In the genomic region with DNA sequence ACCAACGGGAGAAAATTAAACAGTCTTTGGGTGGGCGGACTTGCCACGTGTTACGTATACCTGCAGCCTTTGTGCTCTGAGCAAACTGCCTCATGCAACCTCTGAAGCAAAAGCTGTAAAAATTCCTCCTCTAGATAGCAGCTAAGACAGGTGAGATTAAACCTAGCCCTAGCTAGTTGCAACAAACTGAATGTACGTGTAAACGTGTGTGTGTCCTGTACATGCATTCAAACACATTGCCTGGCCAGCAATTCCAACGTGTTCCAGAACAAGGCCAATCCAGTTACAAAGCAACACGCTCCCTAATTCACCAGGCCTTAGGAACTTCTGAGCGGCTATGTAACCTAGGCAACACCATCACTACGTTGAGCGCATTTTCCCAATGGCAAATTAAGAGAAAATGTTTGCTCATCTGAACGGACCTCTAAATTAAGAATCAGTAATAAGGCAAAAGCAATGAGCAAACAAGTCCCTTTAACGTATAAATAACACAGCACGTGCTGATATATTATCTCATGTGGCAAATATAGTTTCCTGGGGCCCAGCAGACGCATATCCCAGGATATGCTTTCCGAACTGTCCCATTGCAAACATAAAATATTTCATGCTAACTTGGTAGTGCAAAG, we compare ENCODE assay signal across 8 cellular contexts. TPM values are rescaled to one million over a fixed set of nuclear protein-coding genes. Genes with fewer than 3 reads are reported as not detected.
DNase-seq lines count a peak whose midpoint lies in the region; ATAC-seq and TF ChIP-seq lines count a peak whose summit lies in the region.

No MANE protein-coding gene starts in this region.

- DNase-seq in activated CD8-positive, alpha-beta memory T cell treated with anti-CD3 and anti-CD28 coated beads, Interleukin-2, amount 10 ng/mL, durations not matched to agents 7 days and 5 days, result no peak
- DNase-seq in activated CD8-positive, alpha-beta memory T cell treated with anti-CD3 and anti-CD28 coated beads, Interleukin-2, amount 50 U/mL, for 4 hours, result no peak
- DNase-seq in RPMI8226, result peak; percentile 21
- DNase-seq in colonic mucosa, result peak; percentile 46
- DNase-seq in left lung, result no peak
- DNase-seq in stomach, result no peak
- DNase-seq in GM10266 (ENCODE audit: extremely low spot score), result no peak

- H3K4me1 ChIP-seq in colonic mucosa, result no peaks in the 10 kb centered on the region
- peaks cover 0 to 22% of the 10 kb centered on the region in 2 donors for H3K4me1 ChIP-seq in left lung
- H3K4me1 ChIP-seq in stomach, result peaks cover 10 to 30% (median 18%) of the 10 kb centered on the region in 4 donors

- WGBS in stomach, 5 donors, result 3 to 9% (median 7%) methylated on average over 16 of the region's 16 CpGs

- TF ChIP-seq CTCF in colonic mucosa (IDR thresholded peaks at IDR 0.05) (no peak), left lung (IDR thresholded peaks at IDR 0.05) (no peak), stomach (IDR thresholded peaks at IDR 0.05) (no peak), GM10266 (IDR thresholded peaks at IDR 0.05; ENCODE audit: control insufficient read depth, insufficient read depth, low read depth, missing control alignments) (no peak)

- H3K9me3 Mint-ChIP-seq in activated CD8-positive, alpha-beta memory T cell treated with anti-CD3 and anti-CD28 coated beads, Interleukin-2, amount 10 ng/mL, durations not matched to agents 7 days and 5 days (ENCODE audit: low read depth), result no peaks in the 10 kb centered on the region

- H3K4me3 Mint-ChIP-seq in activated CD8-positive, alpha-beta memory T cell treated with anti-CD3 and anti-CD28 coated beads, Interleukin-2, amount 10 ng/mL, durations not matched to agents 7 days and 5 days, result peak overlapping the region; percentile 88

- no peak for TF ChIP-seq POLR2A in stomach (IDR thresholded peaks at IDR 0.05)

- H3K4me1 Mint-ChIP-seq in activated CD8-positive, alpha-beta memory T cell treated with anti-CD3 and anti-CD28 coated beads, Interleukin-2, amount 10 ng/mL, durations not matched to agents 7 days and 5 days, result peaks cover 57% of the 10 kb centered on the region

- intact Hi-C loops in colonic mucosa (cut with DNase I) (loop anchor here (10.0 kb wide), 2 partner anchors 452 to 482 kb away; no protein-coding TSS in a partner anchor), left lung (cut with DNase I) (no loop called here), stomach (cut with DNase I; ENCODE audit: low total_unique reads) (loop anchor here (10.0 kb wide), 2 partner anchors 452 to 482 kb away; no protein-coding TSS in a partner anchor)

- H3K27ac Mint-ChIP-seq in activated CD8-positive, alpha-beta memory T cell treated with anti-CD3 and anti-CD28 coated beads, Interleukin-2, amount 10 ng/mL, durations not matched to agents 7 days and 5 days, result peak overlapping the region; percentile 98

- H3K4me3 ChIP-seq in colonic mucosa (peak overlapping the region; percentile 89), left lung (peak overlapping the region; percentile 50 to 93), stomach (peak overlapping the region; percentile 68 to 93 (median 82))

- CTCF ChIA-PET in activated CD8-positive, alpha-beta memory T cell treated with anti-CD3 and anti-CD28 coated beads, Interleukin-2, amount 10 ng/mL, durations not matched to agents 7 days and 5 days (lab: Charles Lee), result interaction anchor here (0.6 to 0.9 kb wide), 3 partner anchors 14 to 52 kb away, joined by 3 to 4 read pairs (median 3); partner anchors contain the start of gene FNIP2

- no peaks in the 10 kb centered on the region for H3K27me3 ChIP-seq in colonic mucosa
- H3K27me3 ChIP-seq in left lung, result no peaks in the 10 kb centered on the region
- H3K27me3 ChIP-seq in stomach, result no peaks in the 10 kb centered on the region

- TF ChIP-seq EP300 in stomach (IDR thresholded peaks at IDR 0.05), result no peak

- H3K9ac ChIP-seq in colonic mucosa (ENCODE audit: low read depth in 2 of 2, low read length in 2 of 2), result peak overlapping the region; percentile 74 to 97

- no peaks in the 10 kb centered on the region for H3K27me3 Mint-ChIP-seq in activated CD8-positive, alpha-beta memory T cell treated with anti-CD3 and anti-CD28 coated beads, Interleukin-2, amount 10 ng/mL, durations not matched to agents 7 days and 5 days

- H3K9me3 ChIP-seq in colonic mucosa (no peaks in the 10 kb centered on the region), left lung (no peaks in the 10 kb centered on the region), stomach (no peaks in the 10 kb centered on the region)

- H3K27ac ChIP-seq in colonic mucosa, result peak overlapping the region; percentile 92
- peak overlapping the region; percentile 91 to 97 for H3K27ac ChIP-seq in left lung
- H3K27ac ChIP-seq in stomach, result peak overlapping the region; percentile 88 to 95 (median 93)

- H3K36me3 ChIP-seq in colonic mucosa (no peaks in the 10 kb centered on the region), left lung (peaks cover 0 to 36% of the 10 kb centered on the region in 2 donors), stomach (peaks cover 15 to 38% (median 34%) of the 10 kb centered on the region in 4 donors)

- H3K36me3 Mint-ChIP-seq in activated CD8-positive, alpha-beta memory T cell treated with anti-CD3 and anti-CD28 coated beads, Interleukin-2, amount 10 ng/mL, durations not matched to agents 7 days and 5 days, result peaks cover 41% of the 10 kb centered on the region

- peak; percentile 1 for ATAC-seq in activated CD8-positive, alpha-beta memory T cell treated with anti-CD3 and anti-CD28 coated beads, Interleukin-2, amount 10 ng/mL, durations not matched to agents 7 days and 5 days
- ATAC-seq in HG03045 (IDR thresholded peaks at IDR 0.05; ENCODE audit: unreplicated experiment) (peak; percentile 15), left lung (peak; percentile 73)

RNA-seq across cellular contexts. Expression of gene PPID, which starts 0.8 kb away (rescaled TPM):
- total RNA-seq in activated CD8-positive, alpha-beta memory T cell treated with anti-CD3 and anti-CD28 coated beads, Interleukin-2, amount 10 ng/mL, durations not matched to agents 7 days and 5 days, result 10 to 100 TPM; 39.4 to 43.9 TPM
- total RNA-seq in colonic mucosa (10 to 100 TPM; 20.3 to 48.5 TPM), left lung (10 to 100 TPM; 24.2 to 24.3 TPM), stomach (10 to 100 TPM in 4 of 5 donors, 1 to 10 TPM in 1; 1.2 to 98.5 (median 12.9) TPM)
- polyA plus RNA-seq in stomach, result 10 to 100 TPM; 18.3 to 22.1 (median 20.9) TPM

RNA-seq across cellular contexts. Expression of gene FNIP2, which starts 46.4 kb away (rescaled TPM):
- total RNA-seq in activated CD8-positive, alpha-beta memory T cell treated with anti-CD3 and anti-CD28 coated beads, Interleukin-2, amount 10 ng/mL, durations not matched to agents 7 days and 5 days, result 10 to 100 TPM; 12.3 to 17.1 TPM
- total RNA-seq in colonic mucosa, result 10 to 100 TPM; 56.2 to 89.6 TPM
- 10 to 100 TPM; 56.6 to 71.2 TPM for total RNA-seq in left lung
- 100 to 1,000 TPM in 1 of 5 donors, 10 to 100 TPM in 4; 28.7 to 109 (median 38.8) TPM for total RNA-seq in stomach
- 10 to 100 TPM in 1 of 3 donors, 1 to 10 TPM in 2; 4.8 to 15.7 (median 6.8) TPM for polyA plus RNA-seq in stomach

RNA-seq across cellular contexts. Expression of gene ETFDH, which starts 50.3 kb away (rescaled TPM):
- total RNA-seq in activated CD8-positive, alpha-beta memory T cell treated with anti-CD3 and anti-CD28 coated beads, Interleukin-2, amount 10 ng/mL, durations not matched to agents 7 days and 5 days, result 10 to 100 TPM; 22.0 to 30.4 TPM
- total RNA-seq in colonic mucosa, result 10 to 100 TPM; 63.7 to 72.9 TPM
- total RNA-seq in left lung, result 10 to 100 TPM; 20.7 to 23.8 TPM
- 10 to 100 TPM in 4 of 5 donors, 1 to 10 TPM in 1; 9.3 to 78.0 (median 42.9) TPM for total RNA-seq in stomach
- 10 to 100 TPM; 18.1 to 24.7 (median 18.8) TPM for polyA plus RNA-seq in stomach

RNA-seq across cellular contexts. Expression of gene C4orf46, which starts 50.7 kb away (rescaled TPM):
- 10 to 100 TPM; 17.9 to 20.2 TPM for total RNA-seq in activated CD8-positive, alpha-beta memory T cell treated with anti-CD3 and anti-CD28 coated beads, Interleukin-2, amount 10 ng/mL, durations not matched to agents 7 days and 5 days
- total RNA-seq in colonic mucosa (1 to 10 TPM; 3.7 to 7.4 TPM), left lung (1 to 10 TPM; 5.5 to 6.0 TPM), stomach (10 to 100 TPM in 1 of 5 donors, 1 to 10 TPM in 3, under 1 TPM in 1; 0.29 to 23.5 (median 2.9) TPM)
- polyA plus RNA-seq in stomach, result 1 to 10 TPM; 2.0 to 3.5 (median 2.1) TPM

Comparison
In these comparisons a context has a peak if more than half of its experiments do, and no peak if none do; other contexts are left out.
1. ATAC-seq: peak in every context shown above with its lines; median percentile 73 in left lung; 15 in HG03045; 1 in activated CD8-positive, alpha-beta memory T cell treated with anti-CD3 and anti-CD28 coated beads, Interleukin-2, amount 10 ng/mL, durations not matched to agents 7 days and 5 days.
2. DNase-seq: peak in RPMI8226 (single experiment) and colonic mucosa (single experiment); none in activated CD8-positive, alpha-beta memory T cell treated with anti-CD3 and anti-CD28 coated beads, Interleukin-2, amount 10 ng/mL, durations not matched to agents 7 days and 5 days (single experiment), activated CD8-positive, alpha-beta memory T cell treated with anti-CD3 and anti-CD28 coated beads, Interleukin-2, amount 50 U/mL, for 4 hours (single experiment), left lung (0 of 2), stomach (single experiment) and GM10266 (single experiment).
3. intact Hi-C loops: an anchor here in colonic mucosa (10.0 kb wide) and stomach (10.0 kb wide); none called in left lung.
4. Peak in every context shown above with its lines, with median percentiles within 50 percentile points of each other: H3K27ac ChIP-seq and H3K4me3 ChIP-seq.